In genomic region chr12:131829795-131830334, GRCh38 we compare ENCODE assay signal across 8 cellular contexts. TPM values are rescaled to one million over a fixed set of nuclear protein-coding genes. Genes with fewer than 3 reads are reported as not detected.
DNase-seq lines count a peak whose midpoint lies in the region; ATAC-seq, FAIRE-seq and TF ChIP-seq lines count a peak whose summit lies in the region.

No MANE protein-coding gene starts in this region.

- CTCF ChIA-PET in activated naive CD4-positive, alpha-beta T cell treated with anti-CD3 and anti-CD28 coated beads, Interleukin-2, amount 10 ng/mL, durations not matched to agents 7 days and 5 days (lab: Charles Lee) = interaction anchor here (0.9 to 3.9 kb wide), 4 partner anchors 40 to 725 kb away, joined by 3 to 31 read pairs (median 4); no protein-coding TSS in a partner anchor
- CTCF ChIA-PET in HepG2 (lab: Yijun Ruan, JAX; ENCODE audit: low intra/inter-chr PET ratio, low total read pairs) = no interaction called here

- TF ChIP-seq CTCF in HepG2 (CRISPR knock-in tag; IDR thresholded peaks at IDR 0.05) (no peak), upper lobe of right lung (IDR thresholded peaks at IDR 0.05) (no peak)

- WGBS in HepG2 (ENCODE audit: low lambda C conversion rate) = 80% methylated on average over 1 of the region's 28 CpGs

- H4K20me1 ChIP-seq in HepG2 (ENCODE audit: insufficient read depth, low read length) = no peaks in the 10 kb centered on the region

- H3K4me1 Mint-ChIP-seq in activated naive CD4-positive, alpha-beta T cell treated with anti-CD3 and anti-CD28 coated beads, Interleukin-2, amount 50 U/mL, for 24 hours = peaks cover 15% of the 10 kb centered on the region
- peaks cover 17% of the 10 kb centered on the region for H3K4me1 Mint-ChIP-seq in activated naive CD4-positive, alpha-beta T cell treated with anti-CD3 and anti-CD28 coated beads, Interleukin-2, amount 10 ng/mL, durations not matched to agents 7 days and 5 days

- TF ChIP-seq EP300 in HepG2 (IDR thresholded peaks at IDR 0.05; ENCODE audit: low read depth in 2 of 2, low read length in 2 of 2) (no peak), HepG2 (CRISPR knock-in tag; IDR thresholded peaks at IDR 0.05; ENCODE audit: borderline replicate concordance) (no peak)

- peak overlapping the region; percentile 73 for H3K4me3 Mint-ChIP-seq in activated naive CD4-positive, alpha-beta T cell treated with anti-CD3 and anti-CD28 coated beads, Interleukin-2, amount 50 U/mL, for 24 hours
- no peak overlapping the region for H3K4me3 Mint-ChIP-seq in activated naive CD4-positive, alpha-beta T cell treated with anti-CD3 and anti-CD28 coated beads, Interleukin-2, amount 10 ng/mL, durations not matched to agents 7 days and 5 days

- H3K36me3 ChIP-seq in HepG2 (replicated peaks in 1 of 2; ENCODE audit: control insufficient read depth in 1 of 2, insufficient read depth in 2 of 2, low read length in 2 of 2) = no peaks in the 10 kb centered on the region
- no peaks in the 10 kb centered on the region for H3K36me3 ChIP-seq in upper lobe of right lung

- BruUV-seq in HepG2 (replicated peaks; lab: Mats Ljungman, UMichigan) = no TSS peak

- FAIRE-seq in HepG2 (lab: Jason Lieb, UNC) = no peak

- H3K36me3 Mint-ChIP-seq in activated naive CD4-positive, alpha-beta T cell treated with anti-CD3 and anti-CD28 coated beads, Interleukin-2, amount 50 U/mL, for 24 hours = no peaks in the 10 kb centered on the region
- no peaks in the 10 kb centered on the region for H3K36me3 Mint-ChIP-seq in activated naive CD4-positive, alpha-beta T cell treated with anti-CD3 and anti-CD28 coated beads, Interleukin-2, amount 10 ng/mL, durations not matched to agents 7 days and 5 days

- no peak for TF ChIP-seq POLR2A in HepG2 (IDR thresholded peaks at IDR 0.05; ENCODE audit: insufficient read depth in 1 of 2, low read depth in 2 of 2, low read length in 2 of 2)

- no peak for TF ChIP-seq RAD21 in HepG2 (CRISPR knock-in tag; IDR thresholded peaks at IDR 0.05)

- ATAC-seq in HepG2 (peak; percentile 19), upper lobe of right lung (no peak), GM19397 (IDR thresholded peaks at IDR 0.05; ENCODE audit: unreplicated experiment) (no peak)

- in situ Hi-C loops in HepG2 (cut with HindIII; ENCODE audit: extremely low pct_ligation_motif_present, low pct_unique_long_range_greater_than_20kb) = loop anchor here (10.0 to 25.0 kb wide), 2 partner anchors 215 to 718 kb away; no protein-coding TSS in a partner anchor

- DNase-seq in activated naive CD4-positive, alpha-beta T cell treated with anti-CD3 and anti-CD28 coated beads, Interleukin-2, amount 10 ng/mL, durations not matched to agents 7 days and 5 days = no peak
- DNase-seq in caudate nucleus (lab: John Stamatoyannopoulos, UW) (no peak), HepG2 (ENCODE audit: low spot score) (no peak), upper lobe of right lung (no peak), midbrain (lab: John Stamatoyannopoulos, UW) (no peak), NCI-H2171 treated with DMSO at 0.1 percent for 48 hours (lab: John Stamatoyannopoulos, UW) (no peak)

- POLR2A ChIA-PET in HepG2 (lab: Yijun Ruan, JAX) = no interaction called here

- no peak overlapping the region for H2AFZ ChIP-seq in HepG2 (ENCODE audit: low read length)

- intact Hi-C loops in HepG2 (cut with micrococcal nuclease; ENCODE audit: unreplicated experiment) = loop anchor here (10.0 kb wide), 4 partner anchors 65 to 725 kb away; partner anchors contain the start of genes PUS1 and ULK1
- intact Hi-C loops in upper lobe of right lung (cut with DNase I) = no loop called here

- H3K27me3 ChIP-seq in HepG2 (ENCODE audit: control insufficient read depth in 1 of 2, insufficient read depth in 2 of 2, low read length in 2 of 2) = peaks cover 9 to 56% of the 10 kb centered on the region in 2 experiments; a peak in 4 of 5 replicates
- H3K27me3 ChIP-seq in upper lobe of right lung = peaks cover 32% of the 10 kb centered on the region

- H3K9me3 ChIP-seq in HepG2 (ENCODE audit: low read length) = no peaks in the 10 kb centered on the region
- H3K9me3 ChIP-seq in upper lobe of right lung = no peaks in the 10 kb centered on the region

- H3K4me1 ChIP-seq in HepG2 (ENCODE audit: insufficient read depth, low read length) = peaks cover 59% of the 10 kb centered on the region
- peaks cover 23% of the 10 kb centered on the region for H3K4me1 ChIP-seq in upper lobe of right lung

- peak overlapping the region; percentile 52 for H3K27ac ChIP-seq in caudate nucleus (ENCODE audit: low read depth, low read length)
- H3K27ac ChIP-seq in HepG2 (ENCODE audit: extremely low read length, insufficient read depth, low read length) = no peak overlapping the region
- H3K27ac ChIP-seq in upper lobe of right lung = no peak overlapping the region

- peak overlapping the region; percentile 84 for H3K4me2 ChIP-seq in HepG2 (ENCODE audit: low read depth, low read length)

- no peak overlapping the region for H3K27ac Mint-ChIP-seq in activated naive CD4-positive, alpha-beta T cell treated with anti-CD3 and anti-CD28 coated beads, Interleukin-2, amount 50 U/mL, for 24 hours
- H3K27ac Mint-ChIP-seq in activated naive CD4-positive, alpha-beta T cell treated with anti-CD3 and anti-CD28 coated beads, Interleukin-2, amount 10 ng/mL, durations not matched to agents 7 days and 5 days = no peak overlapping the region

- H3K4me3 ChIP-seq in HepG2 (replicated peaks in 1 of 3; ENCODE audit: insufficient read depth in 1 of 3, low read depth in 2 of 3, low read length in 3 of 3) (peak overlapping the region; percentile 54 to 73 (median 58)), upper lobe of right lung (peak overlapping the region; percentile 49)

- H3K9me3 Mint-ChIP-seq in activated naive CD4-positive, alpha-beta T cell treated with anti-CD3 and anti-CD28 coated beads, Interleukin-2, amount 50 U/mL, for 24 hours = no peaks in the 10 kb centered on the region
- no peaks in the 10 kb centered on the region for H3K9me3 Mint-ChIP-seq in activated naive CD4-positive, alpha-beta T cell treated with anti-CD3 and anti-CD28 coated beads, Interleukin-2, amount 10 ng/mL, durations not matched to agents 7 days and 5 days

- H3K79me2 ChIP-seq in HepG2 (ENCODE audit: insufficient read depth, low read length) = no peaks in the 10 kb centered on the region

- 0 out of 2 replicates have a peak overlapping the region, but pooled peaks have one; percentile 10 for H3K9ac ChIP-seq in HepG2 (ENCODE audit: insufficient read depth, low read depth, low read length)

- peaks cover 35% of the 10 kb centered on the region for H3K27me3 Mint-ChIP-seq in activated naive CD4-positive, alpha-beta T cell treated with anti-CD3 and anti-CD28 coated beads, Interleukin-2, amount 50 U/mL, for 24 hours
- peaks cover 80% of the 10 kb centered on the region for H3K27me3 Mint-ChIP-seq in activated naive CD4-positive, alpha-beta T cell treated with anti-CD3 and anti-CD28 coated beads, Interleukin-2, amount 10 ng/mL, durations not matched to agents 7 days and 5 days

TF ChIP-seq in HepG2, 621 proteins besides CTCF, POLR2A, EP300 and RAD21:
- TF ChIP-seq HDAC1 (CRISPR knock-in tag; IDR thresholded peaks at IDR 0.05) (0 out of 2 replicates have a peak, but pooled peaks have one; percentile 0), SIN3A (IDR thresholded peaks at IDR 0.05; ENCODE audit: borderline replicate concordance, low read depth, low read length) (no peak), HNRNPL (IDR thresholded peaks at IDR 0.05; ENCODE audit: low read depth, low read length) (peak; percentile 43; the same call in 1 of the 2 replicates)

RNA-seq across cellular contexts. Expression of gene MMP17, which starts 1.7 kb away (rescaled TPM):
- total RNA-seq in HepG2 (2016; rRNA removed; fragmentation: Illumina TruSeq; extraction: Trizol) = 0.38 and 0.80 TPM in 2 replicates
- total RNA-seq in HepG2 (2016; cell fraction: cytosol; rRNA removed; fragmentation: Illumina TruSeq; extraction: Trizol; ENCODE audit: low read depth) = 0.79 and 1.1 TPM in 2 replicates
- 0.36 and 0.78 TPM in 2 replicates for total RNA-seq in HepG2 (2016; cell fraction: insoluble cytoplasmic fraction; rRNA removed; fragmentation: Illumina TruSeq; extraction: Trizol)
- 1.2 and 1.4 TPM in 2 replicates for total RNA-seq in HepG2 (2016; cell fraction: membrane; rRNA removed; fragmentation: Illumina TruSeq; extraction: Trizol)
- 0.69 and 0.75 TPM in 2 replicates for total RNA-seq in HepG2 (2016; cell fraction: nucleus; rRNA removed; fragmentation: Illumina TruSeq; extraction: Trizol)
- 0.55 and 2.0 TPM in 2 replicates for polyA plus RNA-seq in HepG2 (2011; rRNA removed)
- polyA plus RNA-seq in HepG2 (2011; cell fraction: cytosol; rRNA removed) = 0.69 and 1.1 TPM in 2 replicates
- polyA plus RNA-seq in HepG2 (2011; cell fraction: nucleus; rRNA removed) = 3.2 and 5.2 TPM in 2 replicates
- 0.24 and 0.57 TPM in 2 replicates for polyA plus RNA-seq in HepG2 (2012)
- 0.80 and 1.2 TPM in 2 replicates for polyA plus RNA-seq in HepG2 (2016; cell fraction: cytosol; fragmentation: Illumina TruSeq; extraction: Trizol; ENCODE audit: low read depth)
- polyA plus RNA-seq in HepG2 (2016; cell fraction: insoluble cytoplasmic fraction; fragmentation: Illumina TruSeq; extraction: Trizol; ENCODE audit: low read depth) = 0.53 and 1.4 TPM in 2 replicates
- polyA plus RNA-seq in HepG2 (2016; cell fraction: membrane; fragmentation: Illumina TruSeq; extraction: Trizol; ENCODE audit: low read depth) = 1.5 and 2.6 TPM in 2 replicates
- 2.1 and 2.8 TPM in 2 replicates for polyA plus RNA-seq in HepG2 (2016; cell fraction: nucleus; fragmentation: Illumina TruSeq; extraction: Trizol; ENCODE audit: insufficient read depth, low read depth)
- 0.70 and 1.1 TPM in 2 replicates for polyA minus RNA-seq in HepG2 (2011; rRNA and poly(A)+ RNA removed; ENCODE audit: low replicate concordance)
- polyA minus RNA-seq in HepG2 (2011; cell fraction: cytosol; rRNA and poly(A)+ RNA removed) = 1.5 TPM in 1 of 2 replicates, not detected in the other
- polyA minus RNA-seq in HepG2 (2011; cell fraction: nucleus; rRNA and poly(A)+ RNA removed) = 1.4 and 2.6 TPM in 2 replicates
- total RNA-seq in upper lobe of right lung = 4.1 TPM
